Comparison of ENCODE assay signal across 1 cellular context in the genomic region with DNA sequence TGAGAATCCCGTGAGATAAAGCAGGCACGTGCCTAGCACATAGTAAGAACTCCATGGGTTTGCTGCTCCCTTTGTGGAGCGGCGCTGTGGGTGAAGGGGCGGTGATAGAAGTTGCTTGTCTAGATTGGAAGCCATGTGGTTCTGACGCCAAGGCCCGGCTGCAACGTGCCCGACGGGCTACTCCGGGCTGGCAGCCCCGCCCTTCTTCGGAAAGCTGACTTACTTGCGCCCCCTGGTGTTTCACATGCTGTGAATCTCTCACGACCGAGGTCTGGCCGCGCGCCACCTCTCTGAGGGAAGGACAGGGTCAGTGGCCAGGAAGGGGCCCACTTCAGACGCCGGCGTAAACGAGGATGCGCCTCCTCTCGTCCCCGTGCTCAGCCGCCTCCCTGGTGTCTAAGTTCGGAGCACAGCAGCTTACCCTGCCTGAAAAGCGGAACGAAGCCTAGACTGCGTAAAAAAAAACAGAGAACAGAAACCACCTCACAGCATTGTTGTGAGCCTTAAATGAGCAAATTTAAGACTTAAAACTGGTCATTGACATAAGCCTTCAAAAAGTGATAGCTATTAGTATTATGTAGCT.
TF ChIP-seq lines count a peak whose summit lies in the region.

No MANE protein-coding gene starts in this region.

TF ChIP-seq in HepG2, 621 proteins besides CTCF, POLR2A, EP300 and RAD21 (continued from another document and continues in another):
- TF ChIP-seq MXD4 (CRISPR knock-in tag; IDR thresholded peaks at IDR 0.05) (peak; percentile 88), ZNF274 (CRISPR knock-in tag; IDR thresholded peaks at IDR 0.05) (peak; percentile 85), ZNF10 (CRISPR knock-in tag; IDR thresholded peaks at IDR 0.05; ENCODE audit: borderline replicate concordance, low read depth) (no peak), MYNN (CRISPR knock-in tag; IDR thresholded peaks at IDR 0.05; ENCODE audit: low read depth) (no peak), MAZ (IDR thresholded peaks at IDR 0.05; ENCODE audit: borderline replicate concordance, low read depth, low read length) (peak; percentile 92), MAZ (CRISPR knock-in tag; IDR thresholded peaks at IDR 0.05; ENCODE audit: low read depth) (peak; percentile 97), ZNF34 (CRISPR knock-in tag; IDR thresholded peaks at IDR 0.05; ENCODE audit: borderline replicate concordance) (0 out of 2 replicates have a peak, but pooled peaks have one; percentile 28), SETDB1 (CRISPR knock-in tag; IDR thresholded peaks at IDR 0.05; ENCODE audit: borderline replicate concordance) (no peak), SMYD3 (CRISPR knock-in tag; IDR thresholded peaks at IDR 0.05) (no peak), NFRKB (IDR thresholded peaks at IDR 0.05) (no peak), ZSCAN25 (CRISPR knock-in tag; IDR thresholded peaks at IDR 0.05) (0 out of 2 replicates have a peak, but pooled peaks have one; percentile 17), REPIN1 (CRISPR knock-in tag; IDR thresholded peaks at IDR 0.05; ENCODE audit: borderline replicate concordance, low read depth) (peak; percentile 86), HDAC1 (CRISPR knock-in tag; IDR thresholded peaks at IDR 0.05) (peak; percentile 67), ARNT2 (CRISPR knock-in tag; IDR thresholded peaks at IDR 0.05; ENCODE audit: low read depth) (peak; percentile 70), ZNF354B (CRISPR knock-in tag; IDR thresholded peaks at IDR 0.05) (no peak), ZNF530 (CRISPR knock-in tag; IDR thresholded peaks at IDR 0.05; ENCODE audit: low read depth) (no peak), WIZ (CRISPR knock-in tag; IDR thresholded peaks at IDR 0.05) (no peak), ZNF720 (CRISPR knock-in tag; IDR thresholded peaks at IDR 0.05) (no peak), LCORL (IDR thresholded peaks at IDR 0.05) (no peak), LCORL (CRISPR knock-in tag; IDR thresholded peaks at IDR 0.05) (no peak), RXRB (CRISPR knock-in tag; IDR thresholded peaks at IDR 0.05; ENCODE audit: borderline replicate concordance) (peak; percentile 75; the same call in 1 of the 2 replicates), ZNF282 (IDR thresholded peaks at IDR 0.05; ENCODE audit: partially characterized antibody) (no peak)
- TF ChIP-seq, protein P1, sequence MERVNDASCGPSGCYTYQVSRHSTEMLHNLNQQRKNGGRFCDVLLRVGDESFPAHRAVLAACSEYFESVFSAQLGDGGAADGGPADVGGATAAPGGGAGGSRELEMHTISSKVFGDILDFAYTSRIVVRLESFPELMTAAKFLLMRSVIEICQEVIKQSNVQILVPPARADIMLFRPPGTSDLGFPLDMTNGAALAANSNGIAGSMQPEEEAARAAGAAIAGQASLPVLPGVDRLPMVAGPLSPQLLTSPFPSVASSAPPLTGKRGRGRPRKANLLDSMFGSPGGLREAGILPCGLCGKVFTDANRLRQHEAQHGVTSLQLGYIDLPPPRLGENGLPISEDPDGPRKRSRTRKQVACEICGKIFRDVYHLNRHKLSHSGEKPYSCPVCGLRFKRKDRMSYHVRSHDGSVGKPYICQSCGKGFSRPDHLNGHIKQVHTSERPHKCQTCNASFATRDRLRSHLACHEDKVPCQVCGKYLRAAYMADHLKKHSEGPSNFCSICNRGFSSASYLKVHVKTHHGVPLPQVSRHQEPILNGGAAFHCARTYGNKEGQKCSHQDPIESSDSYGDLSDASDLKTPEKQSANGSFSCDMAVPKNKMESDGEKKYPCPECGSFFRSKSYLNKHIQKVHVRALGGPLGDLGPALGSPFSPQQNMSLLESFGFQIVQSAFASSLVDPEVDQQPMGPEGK (CRISPR knock-in tag; IDR thresholded peaks at IDR 0.05), result peak; percentile 45
- TF ChIP-seq, protein P2, sequence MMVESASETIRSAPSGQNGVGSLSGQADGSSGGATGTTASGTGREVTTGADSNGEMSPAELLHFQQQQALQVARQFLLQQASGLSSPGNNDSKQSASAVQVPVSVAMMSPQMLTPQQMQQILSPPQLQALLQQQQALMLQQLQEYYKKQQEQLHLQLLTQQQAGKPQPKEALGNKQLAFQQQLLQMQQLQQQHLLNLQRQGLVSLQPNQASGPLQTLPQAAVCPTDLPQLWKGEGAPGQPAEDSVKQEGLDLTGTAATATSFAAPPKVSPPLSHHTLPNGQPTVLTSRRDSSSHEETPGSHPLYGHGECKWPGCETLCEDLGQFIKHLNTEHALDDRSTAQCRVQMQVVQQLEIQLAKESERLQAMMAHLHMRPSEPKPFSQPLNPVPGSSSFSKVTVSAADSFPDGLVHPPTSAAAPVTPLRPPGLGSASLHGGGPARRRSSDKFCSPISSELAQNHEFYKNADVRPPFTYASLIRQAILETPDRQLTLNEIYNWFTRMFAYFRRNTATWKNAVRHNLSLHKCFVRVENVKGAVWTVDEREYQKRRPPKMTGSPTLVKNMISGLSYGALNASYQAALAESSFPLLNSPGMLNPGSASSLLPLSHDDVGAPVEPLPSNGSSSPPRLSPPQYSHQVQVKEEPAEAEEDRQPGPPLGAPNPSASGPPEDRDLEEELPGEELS (CRISPR knock-in tag; IDR thresholded peaks at IDR 0.05), result peak; percentile 21; the same call in 1 of the 2 replicates
- TF ChIP-seq, protein P3, sequence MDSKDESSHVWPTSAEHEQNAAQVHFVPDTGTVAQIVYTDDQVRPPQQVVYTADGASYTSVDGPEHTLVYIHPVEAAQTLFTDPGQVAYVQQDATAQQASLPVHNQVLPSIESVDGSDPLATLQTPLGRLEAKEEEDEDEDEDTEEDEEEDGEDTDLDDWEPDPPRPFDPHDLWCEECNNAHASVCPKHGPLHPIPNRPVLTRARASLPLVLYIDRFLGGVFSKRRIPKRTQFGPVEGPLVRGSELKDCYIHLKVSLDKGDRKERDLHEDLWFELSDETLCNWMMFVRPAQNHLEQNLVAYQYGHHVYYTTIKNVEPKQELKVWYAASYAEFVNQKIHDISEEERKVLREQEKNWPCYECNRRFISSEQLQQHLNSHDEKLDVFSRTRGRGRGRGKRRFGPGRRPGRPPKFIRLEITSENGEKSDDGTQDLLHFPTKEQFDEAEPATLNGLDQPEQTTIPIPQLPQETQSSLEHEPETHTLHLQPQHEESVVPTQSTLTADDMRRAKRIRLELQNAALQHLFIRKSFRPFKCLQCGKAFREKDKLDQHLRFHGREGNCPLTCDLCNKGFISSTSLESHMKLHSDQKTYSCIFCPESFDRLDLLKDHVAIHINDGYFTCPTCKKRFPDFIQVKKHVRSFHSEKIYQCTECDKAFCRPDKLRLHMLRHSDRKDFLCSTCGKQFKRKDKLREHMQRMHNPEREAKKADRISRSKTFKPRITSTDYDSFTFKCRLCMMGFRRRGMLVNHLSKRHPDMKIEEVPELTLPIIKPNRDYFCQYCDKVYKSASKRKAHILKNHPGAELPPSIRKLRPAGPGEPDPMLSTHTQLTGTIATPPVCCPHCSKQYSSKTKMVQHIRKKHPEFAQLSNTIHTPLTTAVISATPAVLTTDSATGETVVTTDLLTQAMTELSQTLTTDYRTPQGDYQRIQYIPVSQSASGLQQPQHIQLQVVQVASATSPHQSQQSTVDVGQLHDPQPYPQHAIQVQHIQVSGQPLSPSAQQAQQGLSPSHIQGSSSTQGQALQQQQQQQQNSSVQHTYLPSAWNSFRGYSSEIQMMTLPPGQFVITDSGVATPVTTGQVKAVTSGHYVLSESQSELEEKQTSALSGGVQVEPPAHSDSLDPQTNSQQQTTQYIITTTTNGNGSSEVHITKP (CRISPR knock-in tag; IDR thresholded peaks at IDR 0.05; ENCODE audit: low read depth), result no peak
- TF ChIP-seq, protein P4, sequence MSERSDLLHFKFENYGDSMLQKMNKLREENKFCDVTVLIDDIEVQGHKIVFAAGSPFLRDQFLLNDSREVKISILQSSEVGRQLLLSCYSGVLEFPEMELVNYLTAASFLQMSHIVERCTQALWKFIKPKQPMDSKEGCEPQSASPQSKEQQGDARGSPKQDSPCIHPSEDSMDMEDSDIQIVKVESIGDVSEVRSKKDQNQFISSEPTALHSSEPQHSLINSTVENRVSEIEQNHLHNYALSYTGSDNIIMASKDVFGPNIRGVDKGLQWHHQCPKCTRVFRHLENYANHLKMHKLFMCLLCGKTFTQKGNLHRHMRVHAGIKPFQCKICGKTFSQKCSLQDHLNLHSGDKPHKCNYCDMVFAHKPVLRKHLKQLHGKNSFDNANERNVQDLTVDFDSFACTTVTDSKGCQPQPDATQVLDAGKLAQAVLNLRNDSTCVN (CRISPR knock-in tag; IDR thresholded peaks at IDR 0.05; ENCODE audit: borderline replicate concordance), result peak; percentile 67; the same call in 1 of the 2 replicates
- TF ChIP-seq, protein P5, sequence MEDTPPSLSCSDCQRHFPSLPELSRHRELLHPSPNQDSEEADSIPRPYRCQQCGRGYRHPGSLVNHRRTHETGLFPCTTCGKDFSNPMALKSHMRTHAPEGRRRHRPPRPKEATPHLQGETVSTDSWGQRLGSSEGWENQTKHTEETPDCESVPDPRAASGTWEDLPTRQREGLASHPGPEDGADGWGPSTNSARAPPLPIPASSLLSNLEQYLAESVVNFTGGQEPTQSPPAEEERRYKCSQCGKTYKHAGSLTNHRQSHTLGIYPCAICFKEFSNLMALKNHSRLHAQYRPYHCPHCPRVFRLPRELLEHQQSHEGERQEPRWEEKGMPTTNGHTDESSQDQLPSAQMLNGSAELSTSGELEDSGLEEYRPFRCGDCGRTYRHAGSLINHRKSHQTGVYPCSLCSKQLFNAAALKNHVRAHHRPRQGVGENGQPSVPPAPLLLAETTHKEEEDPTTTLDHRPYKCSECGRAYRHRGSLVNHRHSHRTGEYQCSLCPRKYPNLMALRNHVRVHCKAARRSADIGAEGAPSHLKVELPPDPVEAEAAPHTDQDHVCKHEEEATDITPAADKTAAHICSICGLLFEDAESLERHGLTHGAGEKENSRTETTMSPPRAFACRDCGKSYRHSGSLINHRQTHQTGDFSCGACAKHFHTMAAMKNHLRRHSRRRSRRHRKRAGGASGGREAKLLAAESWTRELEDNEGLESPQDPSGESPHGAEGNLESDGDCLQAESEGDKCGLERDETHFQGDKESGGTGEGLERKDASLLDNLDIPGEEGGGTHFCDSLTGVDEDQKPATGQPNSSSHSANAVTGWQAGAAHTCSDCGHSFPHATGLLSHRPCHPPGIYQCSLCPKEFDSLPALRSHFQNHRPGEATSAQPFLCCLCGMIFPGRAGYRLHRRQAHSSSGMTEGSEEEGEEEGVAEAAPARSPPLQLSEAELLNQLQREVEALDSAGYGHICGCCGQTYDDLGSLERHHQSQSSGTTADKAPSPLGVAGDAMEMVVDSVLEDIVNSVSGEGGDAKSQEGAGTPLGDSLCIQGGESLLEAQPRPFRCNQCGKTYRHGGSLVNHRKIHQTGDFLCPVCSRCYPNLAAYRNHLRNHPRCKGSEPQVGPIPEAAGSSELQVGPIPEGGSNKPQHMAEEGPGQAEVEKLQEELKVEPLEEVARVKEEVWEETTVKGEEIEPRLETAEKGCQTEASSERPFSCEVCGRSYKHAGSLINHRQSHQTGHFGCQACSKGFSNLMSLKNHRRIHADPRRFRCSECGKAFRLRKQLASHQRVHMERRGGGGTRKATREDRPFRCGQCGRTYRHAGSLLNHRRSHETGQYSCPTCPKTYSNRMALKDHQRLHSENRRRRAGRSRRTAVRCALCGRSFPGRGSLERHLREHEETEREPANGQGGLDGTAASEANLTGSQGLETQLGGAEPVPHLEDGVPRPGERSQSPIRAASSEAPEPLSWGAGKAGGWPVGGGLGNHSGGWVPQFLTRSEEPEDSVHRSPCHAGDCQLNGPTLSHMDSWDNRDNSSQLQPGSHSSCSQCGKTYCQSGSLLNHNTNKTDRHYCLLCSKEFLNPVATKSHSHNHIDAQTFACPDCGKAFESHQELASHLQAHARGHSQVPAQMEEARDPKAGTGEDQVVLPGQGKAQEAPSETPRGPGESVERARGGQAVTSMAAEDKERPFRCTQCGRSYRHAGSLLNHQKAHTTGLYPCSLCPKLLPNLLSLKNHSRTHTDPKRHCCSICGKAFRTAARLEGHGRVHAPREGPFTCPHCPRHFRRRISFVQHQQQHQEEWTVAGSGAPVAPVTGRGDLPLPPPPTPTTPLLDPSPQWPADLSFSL (CRISPR knock-in tag; IDR thresholded peaks at IDR 0.05), result no peak
- TF ChIP-seq, protein P6, sequence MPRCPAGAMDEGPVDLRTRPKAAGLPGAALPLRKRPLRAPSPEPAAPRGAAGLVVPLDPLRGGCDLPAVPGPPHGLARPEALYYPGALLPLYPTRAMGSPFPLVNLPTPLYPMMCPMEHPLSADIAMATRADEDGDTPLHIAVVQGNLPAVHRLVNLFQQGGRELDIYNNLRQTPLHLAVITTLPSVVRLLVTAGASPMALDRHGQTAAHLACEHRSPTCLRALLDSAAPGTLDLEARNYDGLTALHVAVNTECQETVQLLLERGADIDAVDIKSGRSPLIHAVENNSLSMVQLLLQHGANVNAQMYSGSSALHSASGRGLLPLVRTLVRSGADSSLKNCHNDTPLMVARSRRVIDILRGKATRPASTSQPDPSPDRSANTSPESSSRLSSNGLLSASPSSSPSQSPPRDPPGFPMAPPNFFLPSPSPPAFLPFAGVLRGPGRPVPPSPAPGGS (CRISPR knock-in tag; IDR thresholded peaks at IDR 0.05), result no peak
- TF ChIP-seq, protein P7, sequence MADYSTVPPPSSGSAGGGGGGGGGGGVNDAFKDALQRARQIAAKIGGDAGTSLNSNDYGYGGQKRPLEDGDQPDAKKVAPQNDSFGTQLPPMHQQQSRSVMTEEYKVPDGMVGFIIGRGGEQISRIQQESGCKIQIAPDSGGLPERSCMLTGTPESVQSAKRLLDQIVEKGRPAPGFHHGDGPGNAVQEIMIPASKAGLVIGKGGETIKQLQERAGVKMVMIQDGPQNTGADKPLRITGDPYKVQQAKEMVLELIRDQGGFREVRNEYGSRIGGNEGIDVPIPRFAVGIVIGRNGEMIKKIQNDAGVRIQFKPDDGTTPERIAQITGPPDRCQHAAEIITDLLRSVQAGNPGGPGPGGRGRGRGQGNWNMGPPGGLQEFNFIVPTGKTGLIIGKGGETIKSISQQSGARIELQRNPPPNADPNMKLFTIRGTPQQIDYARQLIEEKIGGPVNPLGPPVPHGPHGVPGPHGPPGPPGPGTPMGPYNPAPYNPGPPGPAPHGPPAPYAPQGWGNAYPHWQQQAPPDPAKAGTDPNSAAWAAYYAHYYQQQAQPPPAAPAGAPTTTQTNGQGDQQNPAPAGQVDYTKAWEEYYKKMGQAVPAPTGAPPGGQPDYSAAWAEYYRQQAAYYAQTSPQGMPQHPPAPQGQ (CRISPR knock-in tag; IDR thresholded peaks at IDR 0.05; ENCODE audit: borderline replicate concordance), result no peak
